In the genomic region with DNA sequence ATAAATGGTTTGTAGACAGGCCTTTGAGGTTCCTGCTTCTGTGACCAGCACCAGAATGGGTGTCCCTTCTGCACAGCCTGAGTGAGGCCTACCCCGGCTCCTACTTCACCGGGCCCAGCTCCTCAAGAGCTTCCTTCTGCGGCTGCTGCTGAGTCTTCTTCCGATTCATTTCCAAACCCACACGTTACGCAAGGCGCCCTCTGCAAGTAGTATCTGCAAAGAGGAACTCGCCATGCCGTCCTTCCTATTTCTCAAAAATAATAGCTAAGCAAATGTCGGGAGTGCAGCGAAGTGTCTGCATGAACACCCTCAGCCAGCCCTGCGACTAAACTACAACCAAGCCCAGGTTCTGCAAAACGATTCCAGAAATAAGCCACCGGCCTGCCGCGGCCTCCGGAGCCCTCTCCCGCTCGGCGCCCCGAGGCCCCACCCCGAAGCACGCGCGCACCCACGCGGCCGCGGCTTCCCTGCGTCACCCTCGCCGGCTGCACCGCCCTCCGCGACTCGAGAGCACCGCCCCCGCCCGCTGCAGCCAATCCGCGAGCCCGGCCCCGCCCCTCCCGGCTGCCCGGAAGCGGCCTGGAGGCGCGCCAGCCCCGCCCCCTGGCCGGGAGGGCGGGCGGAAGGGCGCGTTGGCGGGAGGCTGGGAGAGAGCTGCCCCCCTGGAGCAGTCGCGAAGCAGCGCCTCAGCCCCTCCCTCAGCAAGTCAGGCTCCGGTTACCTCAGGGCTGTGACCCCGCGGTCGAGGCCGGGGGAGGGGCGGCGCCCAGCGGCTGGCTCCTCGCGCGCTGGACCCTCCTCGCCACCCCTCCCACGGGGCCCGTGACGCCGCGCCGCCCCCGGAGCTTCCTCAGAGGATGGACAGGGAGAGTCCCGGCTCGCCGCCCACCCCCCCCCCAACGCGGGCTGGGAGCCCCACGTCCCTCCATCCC, we compare ENCODE assay signal across 1 cellular context.
TF ChIP-seq lines count a peak whose summit lies in the region.

No MANE protein-coding gene starts in this region.

TF ChIP-seq in K562, 482 proteins besides CTCF, POLR2A, EP300 and RAD21 (continued from another document and continues in another):
- TF ChIP-seq, protein P1, sequence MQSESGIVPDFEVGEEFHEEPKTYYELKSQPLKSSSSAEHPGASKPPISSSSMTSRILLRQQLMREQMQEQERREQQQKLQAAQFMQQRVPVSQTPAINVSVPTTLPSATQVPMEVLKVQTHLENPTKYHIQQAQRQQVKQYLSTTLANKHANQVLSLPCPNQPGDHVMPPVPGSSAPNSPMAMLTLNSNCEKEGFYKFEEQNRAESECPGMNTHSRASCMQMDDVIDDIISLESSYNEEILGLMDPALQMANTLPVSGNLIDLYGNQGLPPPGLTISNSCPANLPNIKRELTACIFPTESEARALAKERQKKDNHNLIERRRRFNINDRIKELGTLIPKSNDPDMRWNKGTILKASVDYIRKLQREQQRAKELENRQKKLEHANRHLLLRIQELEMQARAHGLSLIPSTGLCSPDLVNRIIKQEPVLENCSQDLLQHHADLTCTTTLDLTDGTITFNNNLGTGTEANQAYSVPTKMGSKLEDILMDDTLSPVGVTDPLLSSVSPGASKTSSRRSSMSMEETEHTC (IDR thresholded peaks at IDR 0.05): peak; percentile 37; the same call in 1 of the 2 replicates
- TF ChIP-seq, protein P2, sequence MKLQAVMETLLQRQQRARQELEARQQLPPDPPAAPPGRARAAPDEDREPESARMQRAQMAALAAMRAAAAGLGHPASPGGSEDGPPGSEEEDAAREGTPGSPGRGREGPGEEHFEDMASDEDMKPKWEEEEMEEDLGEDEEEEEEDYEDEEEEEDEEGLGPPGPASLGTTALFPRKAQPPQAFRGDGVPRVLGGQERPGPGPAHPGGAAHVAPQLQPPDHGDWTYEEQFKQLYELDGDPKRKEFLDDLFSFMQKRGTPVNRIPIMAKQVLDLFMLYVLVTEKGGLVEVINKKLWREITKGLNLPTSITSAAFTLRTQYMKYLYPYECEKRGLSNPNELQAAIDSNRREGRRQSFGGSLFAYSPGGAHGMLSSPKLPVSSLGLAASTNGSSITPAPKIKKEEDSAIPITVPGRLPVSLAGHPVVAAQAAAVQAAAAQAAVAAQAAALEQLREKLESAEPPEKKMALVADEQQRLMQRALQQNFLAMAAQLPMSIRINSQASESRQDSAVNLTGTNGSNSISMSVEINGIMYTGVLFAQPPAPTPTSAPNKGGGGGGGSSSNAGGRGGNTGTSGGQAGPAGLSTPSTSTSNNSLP (IDR thresholded peaks at IDR 0.05; ENCODE audit: borderline replicate concordance, low read depth, low read length): no peak
- no peak for TF ChIP-seq CHD1 (IDR thresholded peaks at IDR 0.05; ENCODE audit: low read length)
- TF ChIP-seq CC2D1A (IDR thresholded peaks at IDR 0.05): no peak
- no peak for TF ChIP-seq PHB (CRISPR knock-in tag; IDR thresholded peaks at IDR 0.05)
- peak; percentile 59; the same call in 1 of the 2 replicates for TF ChIP-seq SPI1 (IDR thresholded peaks at IDR 0.05; ENCODE audit: borderline replicate concordance, low read depth, low read length)
- no peak for TF ChIP-seq RCOR1 (IDR thresholded peaks at IDR 0.05; ENCODE audit: borderline replicate concordance in 1 of 2, low read depth in 2 of 2, low read length in 2 of 2)
- no peak for TF ChIP-seq MAFF (IDR thresholded peaks at IDR 0.05; ENCODE audit: low read length)
- TF ChIP-seq, protein P3, sequence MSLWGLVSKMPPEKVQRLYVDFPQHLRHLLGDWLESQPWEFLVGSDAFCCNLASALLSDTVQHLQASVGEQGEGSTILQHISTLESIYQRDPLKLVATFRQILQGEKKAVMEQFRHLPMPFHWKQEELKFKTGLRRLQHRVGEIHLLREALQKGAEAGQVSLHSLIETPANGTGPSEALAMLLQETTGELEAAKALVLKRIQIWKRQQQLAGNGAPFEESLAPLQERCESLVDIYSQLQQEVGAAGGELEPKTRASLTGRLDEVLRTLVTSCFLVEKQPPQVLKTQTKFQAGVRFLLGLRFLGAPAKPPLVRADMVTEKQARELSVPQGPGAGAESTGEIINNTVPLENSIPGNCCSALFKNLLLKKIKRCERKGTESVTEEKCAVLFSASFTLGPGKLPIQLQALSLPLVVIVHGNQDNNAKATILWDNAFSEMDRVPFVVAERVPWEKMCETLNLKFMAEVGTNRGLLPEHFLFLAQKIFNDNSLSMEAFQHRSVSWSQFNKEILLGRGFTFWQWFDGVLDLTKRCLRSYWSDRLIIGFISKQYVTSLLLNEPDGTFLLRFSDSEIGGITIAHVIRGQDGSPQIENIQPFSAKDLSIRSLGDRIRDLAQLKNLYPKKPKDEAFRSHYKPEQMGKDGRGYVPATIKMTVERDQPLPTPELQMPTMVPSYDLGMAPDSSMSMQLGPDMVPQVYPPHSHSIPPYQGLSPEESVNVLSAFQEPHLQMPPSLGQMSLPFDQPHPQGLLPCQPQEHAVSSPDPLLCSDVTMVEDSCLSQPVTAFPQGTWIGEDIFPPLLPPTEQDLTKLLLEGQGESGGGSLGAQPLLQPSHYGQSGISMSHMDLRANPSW (CRISPR knock-in tag; IDR thresholded peaks at IDR 0.05): no peak
- TF ChIP-seq BHLHE40 (IDR thresholded peaks at IDR 0.05; ENCODE audit: low read length): no peak
- TF ChIP-seq, protein P4, sequence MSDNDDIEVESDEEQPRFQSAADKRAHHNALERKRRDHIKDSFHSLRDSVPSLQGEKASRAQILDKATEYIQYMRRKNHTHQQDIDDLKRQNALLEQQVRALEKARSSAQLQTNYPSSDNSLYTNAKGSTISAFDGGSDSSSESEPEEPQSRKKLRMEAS (CRISPR knock-in tag; IDR thresholded peaks at IDR 0.05): peak; percentile 71
- TF ChIP-seq ZNF124 (CRISPR knock-in tag; IDR thresholded peaks at IDR 0.05): no peak
- no peak for TF ChIP-seq BCL6 (CRISPR knock-in tag; IDR thresholded peaks at IDR 0.05)
- peak; percentile 72 for TF ChIP-seq SAP30 (IDR thresholded peaks at IDR 0.05; ENCODE audit: borderline replicate concordance, insufficient read depth, low read depth, low read length, poor library complexity, severe bottlenecking)
- TF ChIP-seq TBP (optimal IDR thresholded peaks at IDR 0.05; ENCODE audit: low read depth, low read length): peak; percentile 54
- TF ChIP-seq MAFG (tag; conservative IDR thresholded peaks at IDR 0.05): no peak
- TF ChIP-seq GABPA (tag; conservative IDR thresholded peaks at IDR 0.05; ENCODE audit: low read depth): peak; percentile 83
- no peak for TF ChIP-seq THRAP3 (IDR thresholded peaks at IDR 0.05; ENCODE audit: borderline replicate concordance)
- TF ChIP-seq MECOM (CRISPR knock-in tag; IDR thresholded peaks at IDR 0.05): no peak
- 0 out of 2 replicates have a peak, but pooled peaks have one; percentile 13 for TF ChIP-seq ESRRA (IDR thresholded peaks at IDR 0.05; ENCODE audit: borderline replicate concordance, low read depth)
- TF ChIP-seq SMAD4 (CRISPR knock-in tag; conservative IDR thresholded peaks at IDR 0.05): 0 out of 2 replicates have a peak, but pooled peaks have one; percentile 16
- no peak for TF ChIP-seq ZNF41 (CRISPR knock-in tag; conservative IDR thresholded peaks at IDR 0.05)
- TF ChIP-seq, protein P5, sequence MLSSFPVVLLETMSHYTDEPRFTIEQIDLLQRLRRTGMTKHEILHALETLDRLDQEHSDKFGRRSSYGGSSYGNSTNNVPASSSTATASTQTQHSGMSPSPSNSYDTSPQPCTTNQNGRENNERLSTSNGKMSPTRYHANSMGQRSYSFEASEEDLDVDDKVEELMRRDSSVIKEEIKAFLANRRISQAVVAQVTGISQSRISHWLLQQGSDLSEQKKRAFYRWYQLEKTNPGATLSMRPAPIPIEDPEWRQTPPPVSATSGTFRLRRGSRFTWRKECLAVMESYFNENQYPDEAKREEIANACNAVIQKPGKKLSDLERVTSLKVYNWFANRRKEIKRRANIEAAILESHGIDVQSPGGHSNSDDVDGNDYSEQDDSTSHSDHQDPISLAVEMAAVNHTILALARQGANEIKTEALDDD (IDR thresholded peaks at IDR 0.05): no peak
- TF ChIP-seq, protein P6, sequence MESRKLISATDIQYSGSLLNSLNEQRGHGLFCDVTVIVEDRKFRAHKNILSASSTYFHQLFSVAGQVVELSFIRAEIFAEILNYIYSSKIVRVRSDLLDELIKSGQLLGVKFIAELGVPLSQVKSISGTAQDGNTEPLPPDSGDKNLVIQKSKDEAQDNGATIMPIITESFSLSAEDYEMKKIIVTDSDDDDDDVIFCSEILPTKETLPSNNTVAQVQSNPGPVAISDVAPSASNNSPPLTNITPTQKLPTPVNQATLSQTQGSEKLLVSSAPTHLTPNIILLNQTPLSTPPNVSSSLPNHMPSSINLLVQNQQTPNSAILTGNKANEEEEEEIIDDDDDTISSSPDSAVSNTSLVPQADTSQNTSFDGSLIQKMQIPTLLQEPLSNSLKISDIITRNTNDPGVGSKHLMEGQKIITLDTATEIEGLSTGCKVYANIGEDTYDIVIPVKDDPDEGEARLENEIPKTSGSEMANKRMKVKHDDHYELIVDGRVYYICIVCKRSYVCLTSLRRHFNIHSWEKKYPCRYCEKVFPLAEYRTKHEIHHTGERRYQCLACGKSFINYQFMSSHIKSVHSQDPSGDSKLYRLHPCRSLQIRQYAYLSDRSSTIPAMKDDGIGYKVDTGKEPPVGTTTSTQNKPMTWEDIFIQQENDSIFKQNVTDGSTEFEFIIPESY (CRISPR knock-in tag; IDR thresholded peaks at IDR 0.05): no peak
- peak; percentile 67 for TF ChIP-seq CREM (IDR thresholded peaks at IDR 0.05; ENCODE audit: low read depth)
- TF ChIP-seq TRIM24 (IDR thresholded peaks at IDR 0.05): no peak
- TF ChIP-seq, protein P7, sequence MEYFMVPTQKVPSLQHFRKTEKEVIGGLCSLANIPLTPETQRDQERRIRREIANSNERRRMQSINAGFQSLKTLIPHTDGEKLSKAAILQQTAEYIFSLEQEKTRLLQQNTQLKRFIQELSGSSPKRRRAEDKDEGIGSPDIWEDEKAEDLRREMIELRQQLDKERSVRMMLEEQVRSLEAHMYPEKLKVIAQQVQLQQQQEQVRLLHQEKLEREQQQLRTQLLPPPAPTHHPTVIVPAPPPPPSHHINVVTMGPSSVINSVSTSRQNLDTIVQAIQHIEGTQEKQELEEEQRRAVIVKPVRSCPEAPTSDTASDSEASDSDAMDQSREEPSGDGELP (CRISPR knock-in tag; IDR thresholded peaks at IDR 0.05; ENCODE audit: borderline replicate concordance): peak; percentile 10; the same call in 1 of the 2 replicates
- TF ChIP-seq FUS (optimal IDR thresholded peaks at IDR 0.05; ENCODE audit: low read depth, low read length): peak; percentile 72
- TF ChIP-seq RNF2 (IDR thresholded peaks at IDR 0.05): peak; percentile 34; the same call in 1 of the 2 replicates
- no peak for TF ChIP-seq HMG20B (CRISPR knock-in tag; IDR thresholded peaks at IDR 0.05)
- TF ChIP-seq DACH1 (IDR thresholded peaks at IDR 0.05; ENCODE audit: partially characterized antibody): no peak
- TF ChIP-seq STAT5A (IDR thresholded peaks at IDR 0.05; ENCODE audit: borderline replicate concordance, low read length): no peak
- TF ChIP-seq ZBTB7A (IDR thresholded peaks at IDR 0.05; ENCODE audit: borderline replicate concordance, control insufficient read depth, low read depth, low read length): peak; percentile 90; the same call in 1 of the 2 replicates
- no peak for TF ChIP-seq ATF1 (CRISPR knock-in tag; IDR thresholded peaks at IDR 0.05)
- peak; percentile 11; the same call in 1 of the 2 replicates for TF ChIP-seq ATF1 (tag; IDR thresholded peaks at IDR 0.05)
- peak; percentile 36; the same call in 1 of the 2 replicates for TF ChIP-seq CREB1 (IDR thresholded peaks at IDR 0.05)
- peak; percentile 15; the same call in 1 of the 2 replicates for TF ChIP-seq CREB1 (CRISPR knock-in tag; IDR thresholded peaks at IDR 0.05)
- TF ChIP-seq, protein P8, sequence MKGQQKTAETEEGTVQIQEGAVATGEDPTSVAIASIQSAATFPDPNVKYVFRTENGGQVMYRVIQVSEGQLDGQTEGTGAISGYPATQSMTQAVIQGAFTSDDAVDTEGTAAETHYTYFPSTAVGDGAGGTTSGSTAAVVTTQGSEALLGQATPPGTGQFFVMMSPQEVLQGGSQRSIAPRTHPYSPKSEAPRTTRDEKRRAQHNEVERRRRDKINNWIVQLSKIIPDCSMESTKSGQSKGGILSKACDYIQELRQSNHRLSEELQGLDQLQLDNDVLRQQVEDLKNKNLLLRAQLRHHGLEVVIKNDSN (CRISPR knock-in tag; IDR thresholded peaks at IDR 0.05): no peak
- TF ChIP-seq PHF8 (IDR thresholded peaks at IDR 0.05; ENCODE audit: borderline replicate concordance, low read length): peak; percentile 57; the same call in 1 of the 2 replicates
- TF ChIP-seq ELF1 (tag; IDR thresholded peaks at IDR 0.05): peak; percentile 63; the same call in 1 of the 2 replicates
- no peak for TF ChIP-seq MXI1 (IDR thresholded peaks at IDR 0.05; ENCODE audit: low read depth, low read length)
- TF ChIP-seq CBFA2T3 (IDR thresholded peaks at IDR 0.05): no peak
- TF ChIP-seq, protein P9, sequence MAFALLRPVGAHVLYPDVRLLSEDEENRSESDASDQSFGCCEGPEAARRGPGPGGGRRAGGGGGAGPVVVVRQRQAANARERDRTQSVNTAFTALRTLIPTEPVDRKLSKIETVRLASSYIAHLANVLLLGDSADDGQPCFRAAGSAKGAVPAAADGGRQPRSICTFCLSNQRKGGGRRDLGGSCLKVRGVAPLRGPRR (CRISPR knock-in tag; IDR thresholded peaks at IDR 0.05): no peak
- peak; percentile 13; the same call in 1 of the 2 replicates for TF ChIP-seq MBD2 (IDR thresholded peaks at IDR 0.05; ENCODE audit: borderline replicate concordance, low read depth)
- no peak for TF ChIP-seq ZNF584 (CRISPR knock-in tag; IDR thresholded peaks at IDR 0.05; ENCODE audit: low read depth)
- TF ChIP-seq CSDE1 (IDR thresholded peaks at IDR 0.05): no peak
- TF ChIP-seq EP400 (IDR thresholded peaks at IDR 0.05): peak; percentile 45
- no peak for TF ChIP-seq PTRF (tag; IDR thresholded peaks at IDR 0.05)
- no peak for TF ChIP-seq ZNF311 (CRISPR knock-in tag; IDR thresholded peaks at IDR 0.05)
- TF ChIP-seq ZKSCAN1 (IDR thresholded peaks at IDR 0.05; ENCODE audit: low read depth, low read length): no peak
- TF ChIP-seq PHTF2 (CRISPR knock-in tag; IDR thresholded peaks at IDR 0.05): no peak
- TF ChIP-seq TFAM (CRISPR knock-in tag; conservative IDR thresholded peaks at IDR 0.05): no peak
- no peak for TF ChIP-seq SMARCA4 (IDR thresholded peaks at IDR 0.05)
- TF ChIP-seq, protein P10, sequence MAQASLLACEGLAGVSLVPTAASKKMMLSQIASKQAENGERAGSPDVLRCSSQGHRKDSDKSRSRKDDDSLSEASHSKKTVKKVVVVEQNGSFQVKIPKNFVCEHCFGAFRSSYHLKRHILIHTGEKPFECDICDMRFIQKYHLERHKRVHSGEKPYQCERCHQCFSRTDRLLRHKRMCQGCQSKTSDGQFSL (CRISPR knock-in tag; IDR thresholded peaks at IDR 0.05): no peak
- TF ChIP-seq, protein P10 (tag; IDR thresholded peaks at IDR 0.05): peak in 1 of 2 experiments; percentile 65; a peak in 1 of 4 replicates
- TF ChIP-seq TOE1 (IDR thresholded peaks at IDR 0.05; ENCODE audit: borderline replicate concordance): no peak
- TF ChIP-seq TOE1 (CRISPR knock-in tag; IDR thresholded peaks at IDR 0.05; ENCODE audit: borderline replicate concordance, low read depth): no peak
